In genomic region chr14:103204852-103205540, GRCh38 we compare ENCODE assay signal across 3 cellular contexts.
TF ChIP-seq lines count a peak whose summit lies in the region.

No MANE protein-coding gene starts in this region.

TF ChIP-seq in SK-N-SH, 30 proteins besides CTCF, POLR2A, EP300 and RAD21 (continued from another document):
- no peak for TF ChIP-seq PBX3 (IDR thresholded peaks at IDR 0.05)

TF ChIP-seq in SK-N-SH treated with all-trans-retinoic acid at 6 μM for 48 hours, 23 proteins besides CTCF, POLR2A, EP300 and RAD21 (continued from another document):
- no peak for TF ChIP-seq CREB5 (CRISPR knock-in tag; IDR thresholded peaks at IDR 0.05; ENCODE audit: low read depth)
- no peak for TF ChIP-seq ZC3H10 (CRISPR knock-in tag; IDR thresholded peaks at IDR 0.05)
- TF ChIP-seq RARB (CRISPR knock-in tag; IDR thresholded peaks at IDR 0.05), result no peak
- TF ChIP-seq PATZ1 (CRISPR knock-in tag; IDR thresholded peaks at IDR 0.05; ENCODE audit: borderline replicate concordance), result no peak
- no peak for TF ChIP-seq BACH2 (CRISPR knock-in tag; IDR thresholded peaks at IDR 0.05; ENCODE audit: borderline replicate concordance)
- no peak for TF ChIP-seq POU6F1 (CRISPR knock-in tag; IDR thresholded peaks at IDR 0.05; ENCODE audit: borderline replicate concordance, low read depth)
- no peak for TF ChIP-seq GLIS3 (CRISPR knock-in tag; IDR thresholded peaks at IDR 0.05)

TF ChIP-seq in HepG2, 621 proteins besides CTCF, POLR2A, EP300 and RAD21:
- TF ChIP-seq AKNA (CRISPR knock-in tag; IDR thresholded peaks at IDR 0.05; ENCODE audit: borderline replicate concordance), result no peak
- TF ChIP-seq PAXIP1 (CRISPR knock-in tag; conservative IDR thresholded peaks at IDR 0.05), result no peak
- peak; percentile 45 for TF ChIP-seq CBX1 (IDR thresholded peaks at IDR 0.05; ENCODE audit: low read depth)
- TF ChIP-seq ZNF280D (CRISPR knock-in tag; IDR thresholded peaks at IDR 0.05), result peak; percentile 91
- no peak for TF ChIP-seq ZNF549 (CRISPR knock-in tag; IDR thresholded peaks at IDR 0.05)
- TF ChIP-seq ZNF281 (CRISPR knock-in tag; IDR thresholded peaks at IDR 0.05; ENCODE audit: borderline replicate concordance), result no peak
- no peak for TF ChIP-seq THAP8 (CRISPR knock-in tag; IDR thresholded peaks at IDR 0.05; ENCODE audit: borderline replicate concordance)
- 0 out of 2 replicates have a peak, but pooled peaks have one; percentile 51 for TF ChIP-seq SETDB1 (CRISPR knock-in tag; IDR thresholded peaks at IDR 0.05; ENCODE audit: borderline replicate concordance)
- TF ChIP-seq SOX5 (CRISPR knock-in tag; IDR thresholded peaks at IDR 0.05; ENCODE audit: borderline replicate concordance), result no peak
- no peak for TF ChIP-seq ZNF576 (CRISPR knock-in tag; IDR thresholded peaks at IDR 0.05)
- no peak for TF ChIP-seq HNF1B (CRISPR knock-in tag; IDR thresholded peaks at IDR 0.05)
- TF ChIP-seq CREB1 (IDR thresholded peaks at IDR 0.05), result no peak
- no peak for TF ChIP-seq CREB1 (CRISPR knock-in tag; IDR thresholded peaks at IDR 0.05)
- no peak for TF ChIP-seq ZNF343 (CRISPR knock-in tag; IDR thresholded peaks at IDR 0.05)
